8 cellular contexts compared by ENCODE assay signal in the genomic region with DNA sequence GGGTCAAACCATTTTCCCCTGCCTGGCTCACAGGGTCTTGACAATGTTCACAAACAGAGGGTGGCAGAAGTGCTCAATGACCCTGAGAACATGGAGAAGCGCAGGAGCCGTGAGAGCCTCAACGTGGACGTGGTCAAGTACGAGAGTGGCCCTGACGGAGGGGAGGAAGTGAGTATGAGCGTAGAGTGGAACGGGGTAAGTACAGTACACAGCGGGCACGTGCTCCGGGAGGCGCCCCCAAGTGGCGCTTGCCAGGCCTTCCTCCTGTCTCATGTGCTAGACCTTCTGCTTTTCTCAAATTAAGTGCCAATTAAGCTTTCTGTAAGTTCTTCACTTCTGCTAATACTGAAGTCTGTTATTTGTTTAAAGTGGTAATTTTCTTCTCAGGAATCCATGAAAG. TPM values are rescaled to one million over a fixed set of nuclear protein-coding genes. Genes with fewer than 3 reads are reported as not detected.
A peak's percentile ranks its signal among the peaks of the same experiment; 100 is the strongest.
DNase-seq lines count a peak whose midpoint lies in the region; ATAC-seq and TF ChIP-seq lines count a peak whose summit lies in the region.

No MANE protein-coding gene starts in this region.

- DNase-seq in CMK (ENCODE audit: low read depth) (peak; percentile 15), NCI-H82 treated with DMSO at 0.1 percent for 48 hours (lab: John Stamatoyannopoulos, UW; ENCODE audit: unreplicated experiment) (peak; percentile 0), left ventricle myocardium inferior (no peak), T-helper 9 cell (no peak), NCI-H226 (no peak)
- peak; percentile 20 for DNase-seq in activated T-helper 9 cell treated with anti-CD3 and anti-CD28 coated beads, Interleukin-2, amount 50 U/mL, for 16 hours (ENCODE audit: low read depth)
- peak; percentile 19 for DNase-seq in stimulated activated CD8-positive, alpha-beta memory T cell treated with anti-CD3 and anti-CD28 coated beads, Interleukin-12 subunit alpha, Interleukin-12 subunit beta, amount 100 ng/mL, for 1 hour (ENCODE audit: low read depth)

- peak overlapping the region; percentile 48 for H3K27ac ChIP-seq in left ventricle myocardium inferior (replicated peaks)

- ATAC-seq in GM21390 (IDR thresholded peaks at IDR 0.05; ENCODE audit: unreplicated experiment), result peak; percentile 72

- intact Hi-C loops in left ventricle myocardium inferior (cut with micrococcal nuclease), result no loop called here

- H3K9me3 ChIP-seq in left ventricle myocardium inferior (replicated peaks), result no peaks in the 10 kb centered on the region

- peak; percentile 47 for TF ChIP-seq CTCF in left ventricle myocardium inferior (IDR thresholded peaks at IDR 0.05; ENCODE audit: borderline replicate concordance)

- no peaks in the 10 kb centered on the region for H3K27me3 ChIP-seq in left ventricle myocardium inferior (ENCODE audit: low read depth)

- H3K4me3 ChIP-seq in left ventricle myocardium inferior, result no peak overlapping the region

- peaks cover 52% of the 10 kb centered on the region for H3K4me1 ChIP-seq in left ventricle myocardium inferior

- H3K36me3 ChIP-seq in left ventricle myocardium inferior, result peaks cover 99% of the 10 kb centered on the region

RNA-seq across cellular contexts. Expression of gene XRCC3, which starts 35.9 kb away (rescaled TPM):
- 4.1 TPM for total RNA-seq in left ventricle myocardium inferior

RNA-seq across cellular contexts. Expression of gene ZFYVE21, which starts 36.3 kb away (rescaled TPM):
- total RNA-seq in left ventricle myocardium inferior, result 50.5 TPM

RNA-seq across cellular contexts. Expression of gene KLC1, which starts 50.3 kb away (rescaled TPM):
- total RNA-seq in left ventricle myocardium inferior, result 137 TPM

Comparison
In these comparisons a context has a peak if more than half of its experiments do, and no peak if none do; other contexts are left out.
1. DNase-seq: peak in CMK (single experiment), NCI-H82 treated with DMSO at 0.1 percent for 48 hours (single experiment), activated T-helper 9 cell treated with anti-CD3 and anti-CD28 coated beads, Interleukin-2, amount 50 U/mL, for 16 hours (single experiment) and stimulated activated CD8-positive, alpha-beta memory T cell treated with anti-CD3 and anti-CD28 coated beads, Interleukin-12 subunit alpha, Interleukin-12 subunit beta, amount 100 ng/mL, for 1 hour (single experiment); none in left ventricle myocardium inferior (single experiment), T-helper 9 cell (single experiment) and NCI-H226 (single experiment).